11 cellular contexts compared by ENCODE assay signal in the genomic region with DNA sequence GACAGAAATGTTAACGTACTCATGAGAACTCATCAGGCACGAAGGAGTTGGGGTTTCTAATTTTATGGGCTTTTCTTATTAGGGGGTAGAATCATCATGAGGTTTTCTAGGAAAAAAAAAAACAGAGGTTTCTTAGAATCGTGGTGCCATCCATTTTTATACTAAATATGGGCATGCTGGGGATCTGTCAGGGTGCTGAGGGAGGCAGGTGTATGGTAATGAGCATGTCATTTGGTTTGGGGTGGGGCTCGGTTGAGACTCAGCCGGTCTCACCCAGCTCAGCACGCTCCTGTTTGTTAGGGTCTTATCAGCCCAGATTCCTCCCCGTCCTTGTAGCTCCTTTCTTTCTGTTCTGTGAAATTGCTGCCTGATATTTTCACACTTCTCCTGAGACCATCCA.
"Had no signal": no experiment of that assay in that cellular context is flagged by ENCODE, and none has a peak within 500 bp of the region (broad histone marks: within the 10 kb centered on the region; RNA-seq: fewer than 3 reads in every experiment).

No MANE protein-coding gene starts in this region.

- H3K36me3 Mint-ChIP-seq: immature natural killer cell had no signal

- H3K27me3 ChIP-seq: adrenal gland, cardiac muscle cell, gastrocnemius medialis had no signal

- H3K9me3 Mint-ChIP-seq: activated T-cell treated with anti-CD3 and anti-CD28 coated beads, Interleukin-2, amount 50 U/mL, for 24 hours; endodermal cell; immature natural killer cell had no signal

- H3K27ac ChIP-seq: adrenal gland, cardiac muscle cell, gastrocnemius medialis, heart left ventricle, prostate gland had no signal

- H3K4me1 ChIP-seq: adrenal gland, gastrocnemius medialis, heart left ventricle had no signal

- ATAC-seq: gastrocnemius medialis, heart left ventricle, right cardiac atrium had no signal

- DNase-seq: activated CD4-positive, CD25-positive, alpha-beta regulatory T cell; activated gamma-delta T cell; activated T-cell treated with anti-CD3 and anti-CD28 coated beads, Interleukin-2, amount 50 U/mL, for 24 hours; adrenal gland; endodermal cell; gastrocnemius medialis; heart left ventricle; immature natural killer cell; right cardiac atrium had no signal

- H3K4me3 ChIP-seq: adrenal gland, cardiac muscle cell, gastrocnemius medialis, heart left ventricle, prostate gland had no signal

- H3K27ac Mint-ChIP-seq: activated T-cell treated with anti-CD3 and anti-CD28 coated beads, Interleukin-2, amount 50 U/mL, for 24 hours; endodermal cell had no signal

- H3K9me3 ChIP-seq: adrenal gland, gastrocnemius medialis, heart left ventricle, prostate gland had no signal

- H3K36me3 ChIP-seq: adrenal gland, cardiac muscle cell, gastrocnemius medialis, heart left ventricle, prostate gland had no signal
